Comparison of ENCODE assay signal across 27 cellular contexts in genomic region chr15:47731230-47731629, GRCh38. TPM values are rescaled to one million over a fixed set of nuclear protein-coding genes. Genes with fewer than 3 reads are reported as not detected.
"Had no signal": no experiment of that assay in that cellular context is flagged by ENCODE, and none has a peak within 500 bp of the region (broad histone marks: within the 10 kb centered on the region; RNA-seq: fewer than 3 reads in every experiment).

No MANE protein-coding gene starts in this region.

- H3K9me3 ChIP-seq: body of pancreas, colonic mucosa had no signal

- H3K27me3 ChIP-seq: body of pancreas, colonic mucosa, dorsolateral prefrontal cortex had no signal

- H3K4me3 ChIP-seq: body of pancreas, colonic mucosa, dorsolateral prefrontal cortex had no signal

- H3K4me1 ChIP-seq: colonic mucosa had no signal

- H3K27ac ChIP-seq: body of pancreas, colonic mucosa, WERI-Rb-1 had no signal

- ATAC-seq: activated CD4-positive, CD25-positive, alpha-beta regulatory T cell treated with anti-CD3 and anti-CD28 coated beads, Interleukin-2, amount 50 U/mL, for 24 hours; activated CD8-positive, alpha-beta T cell treated with anti-CD3 and anti-CD28 coated beads for 36 hours; activated T-cell treated with anti-CD3 and anti-CD28 coated beads, Interleukin-2, amount 50 U/mL, for 4 hours; activated T-helper 17 cell treated with anti-CD3 and anti-CD28 coated beads, Interleukin-2, amount 50 U/mL, for 72 hours; body of pancreas; esophagus mucosa; T-helper 17 cell had no signal

- H3K36me3 ChIP-seq: colonic mucosa had no signal

- DNase-seq: activated B cell treated with CpG ODN at 0.5 μM for 24 hours; activated CD4-positive, alpha-beta T cell treated with anti-CD3 and anti-CD28 coated beads for 48 hours; activated CD4-positive, alpha-beta T cell treated with anti-CD3 and anti-CD28 coated beads, Interleukin-2, amount 50 U/mL, for 1 hour; activated CD4-positive, alpha-beta T cell treated with anti-CD3 and anti-CD28 coated beads, Interleukin-2, amount 50 U/mL, for 48 hours; activated CD8-positive, alpha-beta memory T cell treated with anti-CD3 and anti-CD28 coated beads for 24 hours; activated CD8-positive, alpha-beta T cell treated with anti-CD3 and anti-CD28 coated beads for 36 hours; activated effector memory CD4-positive, alpha-beta T cell treated with Interleukin-2 at 50 U/mL for 16 hours; activated gamma-delta T cell treated with Interleukin-2 at 50 U/mL for 16 hours; activated naive CD4-positive, alpha-beta T cell treated with anti-CD3 and anti-CD28 coated beads, Interleukin-2, amount 50 U/mL, for 16 hours; activated naive CD4-positive, alpha-beta T cell treated with Interleukin-2 at 50 U/mL for 16 hours; activated T-cell treated with anti-CD3 and anti-CD28 coated beads, Interleukin-2, amount 50 U/mL, for 4 hours; amniotic stem cell; body of pancreas; central memory CD4-positive, alpha-beta T cell; cerebellar nuclear complex; colonic mucosa; dorsolateral prefrontal cortex; effector memory CD4-positive, alpha-beta T cell; endodermal cell; foreskin fibroblast; T-helper 1 cell; T-helper 17 cell; T1000; WERI-Rb-1 had no signal

RNA-seq across cellular contexts. Expression of gene SEMA6D, which starts 13.9 kb away (rescaled TPM):
- total RNA-seq: activated B cell treated with CpG ODN at 0.5 μM for 24 hours; activated CD8-positive, alpha-beta T cell treated with anti-CD3 and anti-CD28 coated beads for 36 hours; activated T-cell treated with anti-CD3 and anti-CD28 coated beads, Interleukin-2, amount 50 U/mL, for 4 hours; activated T-helper 17 cell treated with anti-CD3 and anti-CD28 coated beads, Interleukin-2, amount 50 U/mL, for 72 hours; T-helper 17 cell had no signal
